Comparison of ENCODE assay signal across 1 cellular context in genomic region chr9:130114741-130115140, GRCh38.
TF ChIP-seq lines count a peak whose summit lies in the region.

No MANE protein-coding gene starts in this region.

TF ChIP-seq in SK-N-SH treated with all-trans-retinoic acid at 6 μM for 48 hours, 23 proteins besides CTCF, POLR2A, EP300 and RAD21:
- TF ChIP-seq ZNF565 (CRISPR knock-in tag; conservative IDR thresholded peaks at IDR 0.05; ENCODE audit: low read depth) (no peak), ZNF70 (CRISPR knock-in tag; IDR thresholded peaks at IDR 0.05) (no peak), GLIS3 (CRISPR knock-in tag; IDR thresholded peaks at IDR 0.05) (no peak)
TF ChIP-seq in SK-N-SH treated with all-trans-retinoic acid at 6 μM for 48 hours: peak in this region for 0.
